Comparison of ENCODE assay signal across 27 cellular contexts in genomic region chr2:236159778-236160170, GRCh38. TPM values are rescaled to one million over a fixed set of nuclear protein-coding genes. Genes with fewer than 3 reads are reported as not detected.
DNase-seq lines count a peak whose midpoint lies in the region; ATAC-seq and TF ChIP-seq lines count a peak whose summit lies in the region.
"Had no signal": no experiment of that assay in that cellular context is flagged by ENCODE, and none has a peak within 500 bp of the region (broad histone marks: within the 10 kb centered on the region; RNA-seq: fewer than 3 reads in every experiment).

No MANE protein-coding gene starts in this region.

- POLR2A ChIA-PET in MCF 10A (lab: Yijun Ruan, JAX), result interaction anchor here (0.6 kb wide), 1 partner anchor 16 kb away, joined by 3 read pairs; no protein-coding TSS in a partner anchor

- BruUV-seq in MCF 10A (replicated peaks; lab: Mats Ljungman, UMichigan), result no TSS peak

- no peaks in the 10 kb centered on the region for H3K9me3 Mint-ChIP-seq in MCF 10A (ENCODE audit: unreplicated experiment)
- H3K9me3 Mint-ChIP-seq: IgD-negative memory B cell had no signal

- peak overlapping the region; percentile 41 for H3K4me2 ChIP-seq in hepatocyte
- no peak overlapping the region for H3K4me2 ChIP-seq in osteoblast (ENCODE audit: insufficient read depth, low read length)

- H3K9me2 ChIP-seq in hepatocyte (replicated peaks; ENCODE audit: insufficient read depth), result no peaks in the 10 kb centered on the region

- H3K27ac ChIP-seq in HUES6 (ENCODE audit: low read depth, low read length) (peak overlapping the region; percentile 71; the same call in 1 of the 2 replicates), hepatocyte (no peak overlapping the region), osteoblast (ENCODE audit: low read depth, low read length) (no peak overlapping the region)

- ATAC-seq in HG03097 (IDR thresholded peaks at IDR 0.05; ENCODE audit: low FRiP score, unreplicated experiment) (no peak), GM19397 (IDR thresholded peaks at IDR 0.05; ENCODE audit: unreplicated experiment) (no peak)
- ATAC-seq: GM12878, SK-N-SH treated with all-trans-retinoic acid at 6 μM for 48 hours had no signal

- intact Hi-C loops in MCF 10A (cut with micrococcal nuclease), result no loop called here

- TF ChIP-seq CTCF in hepatocyte (IDR thresholded peaks at IDR 0.05; ENCODE audit: poor library complexity) (no peak), osteoblast (IDR thresholded peaks at IDR 0.05; ENCODE audit: extremely low read depth, low read depth, low read length) (no peak), MCF 10A (IDR thresholded peaks at IDR 0.05; ENCODE audit: unreplicated experiment) (no peak)

- no peaks in the 10 kb centered on the region for H4K20me1 ChIP-seq in hepatocyte (ENCODE audit: insufficient read depth, poor library complexity, severe bottlenecking)
- H4K20me1 ChIP-seq in osteoblast (ENCODE audit: insufficient read depth, low read length), result no peaks in the 10 kb centered on the region

- peaks cover 51% of the 10 kb centered on the region for H3K4me1 ChIP-seq in HUES6 (ENCODE audit: control insufficient read depth, insufficient read depth, low read length)
- peaks cover 11% of the 10 kb centered on the region for H3K4me1 ChIP-seq in hepatocyte (ENCODE audit: insufficient read depth)
- no peaks in the 10 kb centered on the region for H3K4me1 ChIP-seq in osteoblast (ENCODE audit: insufficient read depth, low read length)
- H3K4me1 ChIP-seq: BE2C had no signal

- no peaks in the 10 kb centered on the region for H3K9me3 ChIP-seq in HUES6 (ENCODE audit: control insufficient read depth, insufficient read depth, low read depth, low read length)
- no peaks in the 10 kb centered on the region for H3K9me3 ChIP-seq in hepatocyte (ENCODE audit: low read depth)
- H3K9me3 ChIP-seq in osteoblast (ENCODE audit: low read depth, low read length), result no peaks in the 10 kb centered on the region
- H3K9me3 ChIP-seq: BE2C, MG63 had no signal

- H3K79me2 ChIP-seq in hepatocyte, result no peaks in the 10 kb centered on the region
- H3K79me2 ChIP-seq in osteoblast (ENCODE audit: insufficient read depth, low read length), result no peaks in the 10 kb centered on the region

- H2AFZ ChIP-seq in hepatocyte (no peak overlapping the region), osteoblast (ENCODE audit: low read length) (no peak overlapping the region)

- peak overlapping the region; percentile 84 for H3K9ac ChIP-seq in HUES6 (ENCODE audit: low read length)

- H3K4me1 Mint-ChIP-seq in MCF 10A (ENCODE audit: insufficient read depth, unreplicated experiment), result peaks cover 6% of the 10 kb centered on the region

- no peaks in the 10 kb centered on the region for H3K36me3 ChIP-seq in HUES6 (ENCODE audit: control insufficient read depth, insufficient read depth, low read length)
- no peaks in the 10 kb centered on the region for H3K36me3 ChIP-seq in hepatocyte (replicated peaks; ENCODE audit: insufficient read depth, low read depth)
- no peaks in the 10 kb centered on the region for H3K36me3 ChIP-seq in osteoblast (ENCODE audit: insufficient read depth, low read length)
- H3K36me3 ChIP-seq: BE2C, MG63 had no signal

- DNase-seq in AG08396 (ENCODE audit: low spot score), result peak; percentile 25
- no peak for DNase-seq in hepatocyte (ENCODE audit: low spot score)
- DNase-seq in osteoblast (ENCODE audit: insufficient read length, low spot score, missing footprints), result peak; percentile 76
- no peak for DNase-seq in MCF 10A (ENCODE audit: unreplicated experiment)
- DNase-seq in globus pallidus (ENCODE audit: low spot score), result no peak
- DNase-seq: BE2C; Calu3; CD4-positive, CD25-positive, alpha-beta regulatory T cell; DMS53; EL; Karpas-422; MG63; NCI-H1048; NCI-H1436; NCI-H2029; NCI-H2171 treated with DMSO at 0.1 percent for 48 hours; NCI-H446 treated with DMSO at 0.1 percent for 48 hours; NCI-H69; SHP77 had no signal

- 9% methylated on average over 19 of the region's 33 CpGs for WGBS in hepatocyte (ENCODE audit: low lambda C conversion rate, missing lambda C conversion rate)

- H3K36me3 Mint-ChIP-seq in MCF 10A (ENCODE audit: insufficient read depth, unreplicated experiment), result peaks cover 6% of the 10 kb centered on the region
- H3K36me3 Mint-ChIP-seq: CD4-positive, CD25-positive, alpha-beta regulatory T cell; IgD-negative memory B cell had no signal

- H3K27me3 Mint-ChIP-seq in MCF 10A (ENCODE audit: insufficient read depth, unreplicated experiment), result no peaks in the 10 kb centered on the region

- H3K27me3 ChIP-seq in HUES6 (ENCODE audit: control insufficient read depth, insufficient read depth, low read length) (peaks cover 95% of the 10 kb centered on the region), hepatocyte (peaks cover 87% of the 10 kb centered on the region), osteoblast (ENCODE audit: insufficient read depth, low read length) (peaks cover 30% of the 10 kb centered on the region)
- H3K27me3 ChIP-seq: MG63 had no signal

- H3K4me3 ChIP-seq in HUES6 (ENCODE audit: low read depth, low read length) (peak overlapping the region; percentile 35; the same call in 1 of the 2 replicates), hepatocyte (no peak overlapping the region), osteoblast (ENCODE audit: insufficient read depth, low read length) (no peak overlapping the region)
- H3K4me3 ChIP-seq: GM12878, MG63 had no signal

- CTCF ChIA-PET in MCF 10A (lab: Yijun Ruan, JAX), result interaction anchor here (0.6 kb wide), 1 partner anchor 19 kb away, joined by 3 read pairs; no protein-coding TSS in a partner anchor

- no peak overlapping the region for H3K4me3 Mint-ChIP-seq in MCF 10A (ENCODE audit: unreplicated experiment)
- H3K4me3 Mint-ChIP-seq: CD4-positive, CD25-positive, alpha-beta regulatory T cell; IgD-negative memory B cell had no signal

- H3K27ac Mint-ChIP-seq in MCF 10A (ENCODE audit: low read depth, unreplicated experiment), result no peak overlapping the region
- H3K27ac Mint-ChIP-seq: CD4-positive, CD25-positive, alpha-beta regulatory T cell; IgD-negative memory B cell had no signal

RNA-seq across cellular contexts. Expression of gene GBX2, which starts 8.4 kb away (rescaled TPM):
- total RNA-seq in hepatocyte (not detected in 2 replicates), osteoblast (not detected in 2 replicates), MCF 10A (2022) (not detected in 2 replicates)
- 0.45 TPM in 1 of 2 replicates, not detected in the other for polyA plus RNA-seq in hepatocyte
- total RNA-seq: CD4-positive, CD25-positive, alpha-beta regulatory T cell; GM12878; HT-29; OCI-LY7 had no signal
- polyA plus RNA-seq: CD4-positive, CD25-positive, alpha-beta regulatory T cell; GM12878; IgD-negative memory B cell had no signal

Comparison
In these comparisons a context has a peak if more than half of its experiments do, and no peak if none do; other contexts are left out.
1. DNase-seq: peak in AG08396 (single experiment) and osteoblast (single experiment); none in hepatocyte (single experiment), MCF 10A (single experiment) and globus pallidus (single experiment).